Comparison of ENCODE assay signal across 8 cellular contexts in the genomic region with DNA sequence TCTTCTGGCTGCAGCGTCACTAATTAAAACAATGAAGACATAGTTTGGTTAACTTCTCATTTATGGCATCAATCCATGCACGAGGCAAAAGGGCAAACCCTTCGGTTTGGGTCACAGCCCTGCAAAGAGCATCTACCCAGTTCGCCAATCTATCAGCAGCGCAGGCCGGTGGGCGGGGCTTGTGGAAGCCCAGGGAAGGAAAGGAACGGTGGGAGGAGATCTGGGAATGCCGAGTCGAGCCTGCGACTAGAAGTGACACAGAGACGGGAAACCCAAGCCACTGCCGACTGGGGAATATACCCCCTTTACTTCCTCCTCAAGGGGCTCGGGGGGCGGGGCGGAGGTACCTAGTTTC. TPM values are rescaled to one million over a fixed set of nuclear protein-coding genes. Genes with fewer than 3 reads are reported as not detected.
DNase-seq lines count a peak whose midpoint lies in the region; ATAC-seq and TF ChIP-seq lines count a peak whose summit lies in the region.

No MANE protein-coding gene starts in this region.

- peak overlapping the region; percentile 89 for H3K4me3 ChIP-seq in cardiac muscle cell

- ATAC-seq in GM21723 (IDR thresholded peaks at IDR 0.05; ENCODE audit: unreplicated experiment): peak; percentile 36

- TF ChIP-seq CTCF in cardiac muscle cell (IDR thresholded peaks at IDR 0.05; ENCODE audit: low read depth, low read length) (no peak), osteocyte (IDR thresholded peaks at IDR 0.05) (no peak), type B pancreatic cell (conservative IDR thresholded peaks at IDR 0.05) (no peak)

- H3K27me3 ChIP-seq in cardiac muscle cell: no peaks in the 10 kb centered on the region

- H3K27me3 Mint-ChIP-seq in IgD-negative memory B cell: no peaks in the 10 kb centered on the region
- peaks cover 6% of the 10 kb centered on the region for H3K27me3 Mint-ChIP-seq in activated naive CD8-positive, alpha-beta T cell treated with anti-CD3 and anti-CD28 coated beads for 36 hours
- peaks cover 4% of the 10 kb centered on the region for H3K27me3 Mint-ChIP-seq in osteocyte (ENCODE audit: unreplicated experiment)
- peaks cover 4% of the 10 kb centered on the region for H3K27me3 Mint-ChIP-seq in type B pancreatic cell

- peak; percentile 27 for DNase-seq in DMS79 treated with DMSO at 0.1 percent for 48 hours (lab: John Stamatoyannopoulos, UW)
- peak; percentile 53 for DNase-seq in activated naive CD8-positive, alpha-beta T cell treated with anti-CD3 and anti-CD28 coated beads for 36 hours
- DNase-seq in cardiac muscle cell (ENCODE audit: low read depth in 1 of 2, low spot score in 1 of 2): peak; percentile 86 to 91
- peak; percentile 92 for DNase-seq in osteocyte (ENCODE audit: extremely low spot score, unreplicated experiment)
- peak; percentile 82 for DNase-seq in type B pancreatic cell (ENCODE audit: extremely low spot score, unreplicated experiment)

- H3K9me3 Mint-ChIP-seq in IgD-negative memory B cell: no peaks in the 10 kb centered on the region
- no peaks in the 10 kb centered on the region for H3K9me3 Mint-ChIP-seq in activated naive CD8-positive, alpha-beta T cell treated with anti-CD3 and anti-CD28 coated beads for 36 hours
- no peaks in the 10 kb centered on the region for H3K9me3 Mint-ChIP-seq in osteocyte (ENCODE audit: unreplicated experiment)
- H3K9me3 Mint-ChIP-seq in type B pancreatic cell: no peaks in the 10 kb centered on the region

- peak overlapping the region; percentile 84 to 97 (median 97) for H3K27ac Mint-ChIP-seq in IgD-negative memory B cell
- peak overlapping the region; percentile 94 for H3K27ac Mint-ChIP-seq in activated naive CD8-positive, alpha-beta T cell treated with anti-CD3 and anti-CD28 coated beads for 36 hours
- H3K27ac Mint-ChIP-seq in osteocyte (ENCODE audit: unreplicated experiment): peak overlapping the region; percentile 92
- peak overlapping the region; percentile 90 for H3K27ac Mint-ChIP-seq in type B pancreatic cell

- H3K4me1 ChIP-seq in cardiac muscle cell (ENCODE audit: low read depth): peaks cover 7% of the 10 kb centered on the region

- peaks cover 3% of the 10 kb centered on the region for H3K36me3 Mint-ChIP-seq in IgD-negative memory B cell
- peaks cover 2% of the 10 kb centered on the region for H3K36me3 Mint-ChIP-seq in activated naive CD8-positive, alpha-beta T cell treated with anti-CD3 and anti-CD28 coated beads for 36 hours
- H3K36me3 Mint-ChIP-seq in osteocyte (ENCODE audit: unreplicated experiment): no peaks in the 10 kb centered on the region
- no peaks in the 10 kb centered on the region for H3K36me3 Mint-ChIP-seq in type B pancreatic cell

- H3K36me3 ChIP-seq in cardiac muscle cell: no peaks in the 10 kb centered on the region

- H3K27ac ChIP-seq in cardiac muscle cell: peak overlapping the region; percentile 67

- H3K4me1 Mint-ChIP-seq in IgD-negative memory B cell (peaks cover 13 to 29% (median 17%) of the 10 kb centered on the region in 3 donors), osteocyte (ENCODE audit: unreplicated experiment) (peaks cover 10% of the 10 kb centered on the region), type B pancreatic cell (ENCODE audit: unreplicated experiment) (peaks cover 16% of the 10 kb centered on the region)
- H3K4me1 Mint-ChIP-seq in activated naive CD8-positive, alpha-beta T cell treated with anti-CD3 and anti-CD28 coated beads for 36 hours: peaks cover 30% of the 10 kb centered on the region

- H3K4me3 Mint-ChIP-seq in IgD-negative memory B cell (peak overlapping the region; percentile 87 to 97 (median 94)), osteocyte (ENCODE audit: unreplicated experiment) (peak overlapping the region; percentile 96), type B pancreatic cell (peak overlapping the region; percentile 93)
- H3K4me3 Mint-ChIP-seq in activated naive CD8-positive, alpha-beta T cell treated with anti-CD3 and anti-CD28 coated beads for 36 hours: peak overlapping the region; percentile 91

- no peaks in the 10 kb centered on the region for H3K9me3 ChIP-seq in cardiac muscle cell (ENCODE audit: low read depth)

TF ChIP-seq in PFSK-1, 5 proteins besides CTCF, POLR2A, EP300 and RAD21:
- no peak for TF ChIP-seq FOXP2 (optimal IDR thresholded peaks at IDR 0.05; ENCODE audit: borderline replicate concordance, extremely low read depth, extremely low read length, insufficient read depth)
- peak; percentile 59; the same call in 1 of the 2 replicates for TF ChIP-seq POLR2AphosphoS5 (IDR thresholded peaks at IDR 0.05; ENCODE audit: low read depth, low read length)

RNA-seq across cellular contexts. Expression of a gene that starts 0.5 kb away (rescaled TPM):
- polyA plus RNA-seq in IgD-negative memory B cell: 10.6 TPM
- polyA plus RNA-seq in PFSK-1 (2012; ENCODE audit: insufficient read length, low read depth): 3.9 TPM
- total RNA-seq in activated naive CD8-positive, alpha-beta T cell treated with anti-CD3 and anti-CD28 coated beads for 36 hours: 10 to 100 TPM; 12.9 to 13.4 TPM
- 3.7 and 7.2 TPM in 2 replicates for total RNA-seq in cardiac muscle cell
- 0.81 and 3.5 TPM in 2 replicates for polyA plus RNA-seq in cardiac muscle cell
- total RNA-seq in osteocyte: 3.6 and 4.0 TPM in 2 replicates
- total RNA-seq in type B pancreatic cell (ENCODE audit: low replicate concordance): 6.0 and 7.1 TPM in 2 replicates

Comparison
In these comparisons a context has a peak if more than half of its experiments do, and no peak if none do; other contexts are left out.
1. Peak in every context shown above with its lines: DNase-seq, ATAC-seq, H3K4me3 ChIP-seq and H3K27ac ChIP-seq.
2. DNase-seq: peak in every context shown above with its lines; median percentile 92 in osteocyte; 88 in cardiac muscle cell; 82 in type B pancreatic cell; 53 in activated naive CD8-positive, alpha-beta T cell treated with anti-CD3 and anti-CD28 coated beads for 36 hours; 27 in DMS79 treated with DMSO at 0.1 percent for 48 hours.